ENCODE assay signal across 1 cellular context in the genomic region with DNA sequence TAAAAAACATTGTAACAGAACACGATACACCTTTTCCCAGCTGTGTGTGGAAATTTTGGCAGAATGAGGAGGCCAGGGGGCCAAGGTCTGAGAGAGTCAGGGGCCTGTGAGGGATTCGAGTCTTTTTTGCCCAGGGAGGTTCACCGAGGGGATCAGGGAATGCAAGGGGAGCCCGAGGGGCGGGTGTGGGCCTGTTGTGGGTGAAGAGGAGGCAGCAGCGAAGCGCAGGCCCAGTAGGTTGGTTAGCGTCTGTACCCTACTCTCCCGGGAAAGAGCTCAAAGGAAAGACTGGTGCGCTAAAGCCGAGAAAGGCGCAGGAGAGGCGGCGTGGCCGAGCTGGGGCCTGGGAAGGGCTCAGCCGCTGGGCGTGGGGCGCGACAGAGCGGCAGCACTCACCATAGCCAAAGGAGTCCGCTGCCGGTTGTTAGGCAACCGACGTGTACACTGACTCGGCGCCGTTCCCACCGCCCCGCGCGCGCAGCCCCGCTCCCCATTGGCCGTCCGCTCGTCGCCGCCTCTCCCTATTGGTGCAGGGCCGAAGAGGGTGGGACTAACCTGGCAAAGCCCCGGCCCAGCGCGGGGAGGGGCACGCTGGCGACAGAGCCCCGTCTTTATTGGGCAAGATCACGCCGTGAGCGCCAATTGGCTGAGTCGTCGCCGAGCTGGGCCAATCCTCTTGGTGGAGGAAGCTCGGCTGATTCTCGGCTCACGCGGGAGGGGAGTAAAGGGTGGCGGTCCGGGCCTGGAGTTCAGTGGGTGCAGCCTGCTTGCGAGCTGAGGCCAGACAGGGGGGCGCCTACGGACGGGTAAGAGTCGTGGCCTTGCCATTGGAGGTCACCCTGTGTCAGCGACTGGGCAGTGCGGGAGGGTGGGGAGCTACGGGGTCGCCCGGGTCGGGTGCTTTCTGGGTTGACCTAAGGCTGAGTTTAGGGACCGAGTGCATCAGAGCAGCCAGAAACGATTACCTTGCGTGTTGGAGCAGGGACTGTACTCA.
A peak's percentile ranks its signal among the peaks of the same experiment; 100 is the strongest.
TF ChIP-seq lines count a peak whose summit lies in the region.

A gene (minus strand): TSS at position 446 of the 994 bp plus-strand sequence. CDS start 47 bp downstream, at position 399.
A gene (plus strand): TSS at position 752 of the 994 bp plus-strand sequence. CDS start 15,262 bp downstream, outside the sequence.

TF ChIP-seq in H1, 55 proteins besides CTCF, POLR2A, EP300 and RAD21 (continued from another document):
- TF ChIP-seq CEBPB (IDR thresholded peaks at IDR 0.05; ENCODE audit: low read depth, low read length) (peak; percentile 73), SIX5 (IDR thresholded peaks at IDR 0.05; ENCODE audit: low read depth, low read length) (no peak), SIN3A (conservative IDR thresholded peaks at IDR 0.05 in 1 of 2, IDR thresholded peaks at IDR 0.05 in 1 of 2; ENCODE audit: low read depth in 1 of 2, low read length in 2 of 2) (peak in 1 of 2 experiments; percentile 1; a peak in 1 of 4 replicates), SAP30 (IDR thresholded peaks at IDR 0.05; ENCODE audit: insufficient read depth, insufficient replicate concordance, low read length) (no peak), BRCA1 (IDR thresholded peaks at IDR 0.05; ENCODE audit: low read depth, low read length) (peak; percentile 68), SP1 (IDR thresholded peaks at IDR 0.05; ENCODE audit: low read depth, low read length) (peak; percentile 81; the same call in 1 of the 2 replicates), CHD2 (IDR thresholded peaks at IDR 0.05; ENCODE audit: low read length) (peak; percentile 90), JUND (IDR thresholded peaks at IDR 0.05; ENCODE audit: low read length) (no peak), MAFK (IDR thresholded peaks at IDR 0.05; ENCODE audit: low read depth, low read length) (no peak), CHD1 (IDR thresholded peaks at IDR 0.05; ENCODE audit: low read depth, low read length) (no peak), TAF1 (IDR thresholded peaks at IDR 0.05; ENCODE audit: low read depth, low read length) (peak; percentile 61; the same call in 1 of the 2 replicates), POLR2AphosphoS5 (IDR thresholded peaks at IDR 0.05; ENCODE audit: low read depth, low read length) (peak; percentile 22; the same call in 1 of the 2 replicates), TBP (IDR thresholded peaks at IDR 0.05; ENCODE audit: low read depth, low read length) (peak; percentile 39; the same call in 1 of the 2 replicates), KDM5A (IDR thresholded peaks at IDR 0.05; ENCODE audit: low read length) (no peak), SP2 (IDR thresholded peaks at IDR 0.05; ENCODE audit: low read length) (peak; percentile 43; the same call in 1 of the 2 replicates)
- TF ChIP-seq, protein P1, sequence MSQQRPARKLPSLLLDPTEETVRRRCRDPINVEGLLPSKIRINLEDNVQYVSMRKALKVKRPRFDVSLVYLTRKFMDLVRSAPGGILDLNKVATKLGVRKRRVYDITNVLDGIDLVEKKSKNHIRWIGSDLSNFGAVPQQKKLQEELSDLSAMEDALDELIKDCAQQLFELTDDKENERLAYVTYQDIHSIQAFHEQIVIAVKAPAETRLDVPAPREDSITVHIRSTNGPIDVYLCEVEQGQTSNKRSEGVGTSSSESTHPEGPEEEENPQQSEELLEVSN (IDR thresholded peaks at IDR 0.05): no peak
- TF ChIP-seq, protein P2, sequence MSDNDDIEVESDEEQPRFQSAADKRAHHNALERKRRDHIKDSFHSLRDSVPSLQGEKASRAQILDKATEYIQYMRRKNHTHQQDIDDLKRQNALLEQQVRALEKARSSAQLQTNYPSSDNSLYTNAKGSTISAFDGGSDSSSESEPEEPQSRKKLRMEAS (IDR thresholded peaks at IDR 0.05): peak; percentile 15; the same call in 1 of the 2 replicates
- TF ChIP-seq, protein P3, sequence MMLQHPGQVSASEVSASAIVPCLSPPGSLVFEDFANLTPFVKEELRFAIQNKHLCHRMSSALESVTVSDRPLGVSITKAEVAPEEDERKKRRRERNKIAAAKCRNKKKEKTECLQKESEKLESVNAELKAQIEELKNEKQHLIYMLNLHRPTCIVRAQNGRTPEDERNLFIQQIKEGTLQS (IDR thresholded peaks at IDR 0.05; ENCODE audit: insufficient read depth, low read depth, low read length): no peak
